In the genomic region with DNA sequence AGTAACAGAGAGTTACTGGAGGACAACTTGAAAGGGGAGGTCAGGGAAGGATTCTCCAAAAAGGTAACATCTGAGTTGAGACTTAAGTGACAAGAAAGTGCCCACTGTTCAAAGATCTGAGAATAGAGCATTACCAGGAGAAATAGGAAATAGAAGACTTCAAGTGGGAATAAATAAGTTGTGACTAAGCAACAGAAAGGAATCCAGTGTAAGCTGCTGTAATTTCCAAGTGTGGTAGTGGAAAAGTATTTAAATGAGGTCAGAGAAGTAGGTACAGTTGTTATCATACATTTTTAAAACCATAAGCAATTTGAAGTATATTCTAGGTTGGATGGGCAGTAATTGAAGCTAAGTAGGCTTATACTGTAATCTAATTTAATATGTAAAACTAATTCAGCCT, we compare ENCODE assay signal across 12 cellular contexts.
DNase-seq lines count a peak whose midpoint lies in the region; TF ChIP-seq lines count a peak whose summit lies in the region.
"Had no signal": no experiment of that assay in that cellular context is flagged by ENCODE, and none has a peak within 500 bp of the region (broad histone marks: within the 10 kb centered on the region; RNA-seq: fewer than 3 reads in every experiment).

No MANE protein-coding gene starts in this region.

- no peaks in the 10 kb centered on the region for H3K27me3 Mint-ChIP-seq in neural progenitor cell (ENCODE audit: insufficient read depth, low read depth)
- H3K27me3 Mint-ChIP-seq: CD4-positive, alpha-beta T cell had no signal

- no peak overlapping the region for H3K4me3 ChIP-seq in fibroblast of villous mesenchyme (ENCODE audit: low read depth, low read length)
- no peak overlapping the region for H3K4me3 ChIP-seq in neural progenitor cell

- no peak overlapping the region for H3K4me3 Mint-ChIP-seq in neural progenitor cell
- H3K4me3 Mint-ChIP-seq: CD4-positive, alpha-beta T cell; H9 had no signal

- H3K27ac Mint-ChIP-seq in neural progenitor cell, result no peak overlapping the region
- H3K27ac Mint-ChIP-seq: CD4-positive, alpha-beta T cell; H9 had no signal

- H3F3A ChIP-seq in neural progenitor cell (ENCODE audit: low read depth), result no peaks in the 10 kb centered on the region

- no peak overlapping the region for H3K9ac ChIP-seq in neural progenitor cell

- no peaks in the 10 kb centered on the region for H3K4me1 Mint-ChIP-seq in neural progenitor cell

- DNase-seq in amniotic epithelial cell (ENCODE audit: low read depth) (peak; percentile 84), fibroblast of villous mesenchyme (ENCODE audit: low read depth) (peak; percentile 27), myocyte (ENCODE audit: low read depth) (peak; percentile 29), RWPE1 (ENCODE audit: low spot score) (no peak), neural progenitor cell (ENCODE audit: low spot score) (no peak), dedifferentiated amniotic fluid mesenchymal stem cell (ENCODE audit: extremely low spot score) (no peak)
- DNase-seq: ACHN; BE2C; Caco-2; CD4-positive, alpha-beta T cell; H9 had no signal

- H3K27ac ChIP-seq in RWPE1 (no peak overlapping the region), neural progenitor cell (no peak overlapping the region)
- H3K27ac ChIP-seq: C4-2B had no signal

- no peak overlapping the region for H3K4me2 ChIP-seq in neural progenitor cell

- H2AFZ ChIP-seq in neural progenitor cell (replicated peaks), result no peak overlapping the region

- no peaks in the 10 kb centered on the region for H3K36me3 ChIP-seq in neural progenitor cell

- POLR2A ChIA-PET in RWPE1 (lab: Yijun Ruan, JAX; ENCODE audit: low non-redundant PET), result no interaction called here

- H4K20me1 ChIP-seq in neural progenitor cell (ENCODE audit: low read depth), result no peaks in the 10 kb centered on the region

- TF ChIP-seq CTCF in fibroblast of villous mesenchyme (IDR thresholded peaks at IDR 0.05; ENCODE audit: insufficient read depth, low read depth, low read length), result no peak
- TF ChIP-seq CTCF in RWPE1 (conservative IDR thresholded peaks at IDR 0.05; ENCODE audit: low read depth), result no peak
- TF ChIP-seq CTCF in neural progenitor cell (IDR thresholded peaks at IDR 0.05), result no peak

- no peaks in the 10 kb centered on the region for H3K36me3 Mint-ChIP-seq in neural progenitor cell

- H3K9me3 Mint-ChIP-seq in neural progenitor cell, result no peaks in the 10 kb centered on the region
- H3K9me3 Mint-ChIP-seq: CD4-positive, alpha-beta T cell; H9 had no signal

- H3K27me3 ChIP-seq in neural progenitor cell, result no peaks in the 10 kb centered on the region
- H3K27me3 ChIP-seq: BE2C had no signal

- no peaks in the 10 kb centered on the region for H3K79me2 ChIP-seq in neural progenitor cell (ENCODE audit: low read depth)

- H3K9me3 ChIP-seq in neural progenitor cell (ENCODE audit: low read depth), result no peaks in the 10 kb centered on the region
- H3K9me3 ChIP-seq: Caco-2 had no signal

- H3K4me1 ChIP-seq in neural progenitor cell, result no peaks in the 10 kb centered on the region

- CTCF ChIA-PET in RWPE1 (lab: Yijun Ruan, JAX), result no interaction called here

Comparison
In these comparisons a context has a peak if more than half of its experiments do, and no peak if none do; other contexts are left out.
1. DNase-seq: peak in amniotic epithelial cell (single experiment), fibroblast of villous mesenchyme (single experiment) and myocyte (single experiment); none in RWPE1 (single experiment), neural progenitor cell (single experiment) and dedifferentiated amniotic fluid mesenchymal stem cell (single experiment).